ENCODE assay signal across 16 cellular contexts in the genomic region with DNA sequence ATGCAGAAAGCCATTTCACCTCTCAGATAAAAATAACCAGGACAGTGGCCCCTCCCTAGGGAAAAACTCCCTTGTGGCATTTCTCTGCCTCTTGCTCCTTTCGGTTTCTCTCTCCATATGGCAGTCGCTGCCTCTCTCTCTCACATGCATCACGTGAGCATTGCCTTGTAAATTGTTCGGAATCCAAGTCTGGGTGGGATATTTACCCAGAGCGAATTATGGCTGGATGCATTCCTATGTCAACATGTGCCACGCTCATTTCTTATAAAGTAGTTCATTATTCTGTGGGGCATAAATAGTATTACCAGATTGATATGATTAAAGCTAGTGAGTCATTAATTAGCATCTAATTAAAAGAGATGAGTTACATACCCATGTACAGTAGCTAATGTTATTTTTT.
DNase-seq lines count a peak whose midpoint lies in the region; ATAC-seq, FAIRE-seq and TF ChIP-seq lines count a peak whose summit lies in the region.
"Had no signal": no experiment of that assay in that cellular context is flagged by ENCODE, and none has a peak within 500 bp of the region (broad histone marks: within the 10 kb centered on the region; RNA-seq: fewer than 3 reads in every experiment).

No MANE protein-coding gene starts in this region.

- H3K27ac ChIP-seq in A673 (ENCODE audit: low read depth, low read length, poor library complexity, severe bottlenecking), result no peak overlapping the region
- no peak overlapping the region for H3K27ac ChIP-seq in HEK293 (ENCODE audit: extremely low read depth, low read depth, low read length)
- no peak overlapping the region for H3K27ac ChIP-seq in keratinocyte (ENCODE audit: control insufficient read depth, insufficient read depth, low read length)
- H3K27ac ChIP-seq in uterus, result no peak overlapping the region
- H3K27ac ChIP-seq in CD8-positive, alpha-beta memory T cell (ENCODE audit: low read depth, low read length), result no peak overlapping the region
- H3K27ac ChIP-seq: dorsolateral prefrontal cortex, foreskin keratinocyte had no signal

- H3K27me3 Mint-ChIP-seq in CD8-positive, alpha-beta memory T cell, result peaks cover 0 to 2% of the 10 kb centered on the region in 2 donors
- H3K27me3 Mint-ChIP-seq: activated CD4-positive, alpha-beta T cell treated with anti-CD3 and anti-CD28 coated beads, Interleukin-2, amount 10 ng/mL, durations not matched to agents 24 days and 14 days; IgD-negative memory B cell had no signal

- H4K20me1 ChIP-seq in keratinocyte (ENCODE audit: control insufficient read depth, extremely low read depth, insufficient read depth, low read length), result no peaks in the 10 kb centered on the region

- no peaks in the 10 kb centered on the region for H3K9me1 ChIP-seq in keratinocyte (ENCODE audit: control insufficient read depth, extremely low read depth, insufficient read depth, low read length)

- no TSS peak for BruUV-seq in A673 (replicated peaks; lab: Mats Ljungman, UMichigan)

- H3K36me3 Mint-ChIP-seq in CD8-positive, alpha-beta memory T cell, result peaks cover 0 to 3% (median 0%) of the 10 kb centered on the region in 3 donors
- H3K36me3 Mint-ChIP-seq: IgD-negative memory B cell had no signal

- no peak overlapping the region for H3K4me3 Mint-ChIP-seq in CD8-positive, alpha-beta memory T cell
- H3K4me3 Mint-ChIP-seq: activated CD4-positive, alpha-beta T cell treated with anti-CD3 and anti-CD28 coated beads, Interleukin-2, amount 10 ng/mL, durations not matched to agents 24 days and 14 days; IgD-negative memory B cell had no signal

- POLR2A ChIA-PET in A673 (lab: Charles Lee; ENCODE audit: low non-redundant PET), result no interaction called here
- POLR2A ChIA-PET in HEK293 (lab: Yijun Ruan, JAX), result no interaction called here
- POLR2A ChIA-PET in CD8-positive, alpha-beta memory T cell (lab: Charles Lee), result no interaction called here

- dilution Hi-C loops in keratinocyte (cut with MboI; ENCODE audit: extremely low pct_ligation_motif_present, low sequenced_read_pairs), result no loop called here

- H3K4me2 ChIP-seq in keratinocyte (ENCODE audit: control insufficient read depth, extremely low read depth, insufficient read depth, low read depth, low read length), result peak overlapping the region; percentile 32

- in situ Hi-C loops in SK-MEL-5 (cut with HindIII; ENCODE audit: low pct_unique_long_range_greater_than_20kb, low sequenced_read_pairs), result no loop called here

- no peak overlapping the region for H3K27ac Mint-ChIP-seq in CD8-positive, alpha-beta memory T cell
- H3K27ac Mint-ChIP-seq: activated CD4-positive, alpha-beta T cell treated with anti-CD3 and anti-CD28 coated beads, Interleukin-2, amount 10 ng/mL, durations not matched to agents 24 days and 14 days; IgD-negative memory B cell had no signal

- TF ChIP-seq CTCF in A673 (conservative IDR thresholded peaks at IDR 0.05; ENCODE audit: low read depth, low read length) (no peak), HEK293 (tag by site-specific recombination; IDR thresholded peaks at IDR 0.05) (no peak), keratinocyte (optimal IDR thresholded peaks at IDR 0.05 in 1 of 3, IDR thresholded peaks at IDR 0.05 in 1 of 3, conservative IDR thresholded peaks at IDR 0.05 in 1 of 3; ENCODE audit: extremely low read depth in 1 of 3, insufficient read depth in 2 of 3, low read length in 3 of 3) (no peak), uterus (IDR thresholded peaks at IDR 0.05) (no peak)

- H3K4me3 ChIP-seq in A673 (ENCODE audit: low read depth, low read length, poor library complexity, severe bottlenecking) (peak overlapping the region; percentile 24), HEK293 (ENCODE audit: low read depth, low read length) (no peak overlapping the region), keratinocyte (ENCODE audit: control insufficient read depth in 2 of 3, extremely low read depth in 1 of 3, insufficient read depth in 2 of 3, low read depth in 1 of 3, low read length in 3 of 3) (no peak overlapping the region), uterus (no peak overlapping the region)
- H3K4me3 ChIP-seq in CD8-positive, alpha-beta memory T cell (ENCODE audit: low read length), result no peak overlapping the region
- H3K4me3 ChIP-seq: dorsolateral prefrontal cortex had no signal

- intact Hi-C loops in A673 (cut with micrococcal nuclease; ENCODE audit: unreplicated experiment) (no loop called here), uterus (cut with DNase I; ENCODE audit: low total_unique reads) (no loop called here)

- no peak overlapping the region for H3K9ac ChIP-seq in keratinocyte (ENCODE audit: control insufficient read depth, extremely low read depth, insufficient read depth, low read length)

- H3K27me3 ChIP-seq in A673 (replicated peaks; ENCODE audit: insufficient read depth, low read depth, low read length, poor library complexity) (no peaks in the 10 kb centered on the region), keratinocyte (ENCODE audit: control insufficient read depth, extremely low read depth, insufficient read depth, low read length) (no peaks in the 10 kb centered on the region), uterus (no peaks in the 10 kb centered on the region)
- H3K27me3 ChIP-seq in CD8-positive, alpha-beta memory T cell (ENCODE audit: insufficient read depth, low read length, poor library complexity, severe bottlenecking), result no peaks in the 10 kb centered on the region
- H3K27me3 ChIP-seq: foreskin keratinocyte had no signal

- H3K4me1 ChIP-seq in A673 (ENCODE audit: insufficient read depth, low read length, poor library complexity, severe bottlenecking), result no peaks in the 10 kb centered on the region
- H3K4me1 ChIP-seq in HEK293 (ENCODE audit: control insufficient read depth, insufficient read depth, low read length), result no peaks in the 10 kb centered on the region
- H3K4me1 ChIP-seq in keratinocyte (ENCODE audit: control insufficient read depth, extremely low read depth, insufficient read depth, low read length), result no peaks in the 10 kb centered on the region
- H3K4me1 ChIP-seq in uterus, result no peaks in the 10 kb centered on the region
- H3K4me1 ChIP-seq in CD8-positive, alpha-beta memory T cell (ENCODE audit: insufficient read depth, low read length), result no peaks in the 10 kb centered on the region
- H3K4me1 ChIP-seq: foreskin keratinocyte had no signal

- H3K4me1 Mint-ChIP-seq in CD8-positive, alpha-beta memory T cell, result no peaks in the 10 kb centered on the region
- H3K4me1 Mint-ChIP-seq: activated CD4-positive, alpha-beta T cell treated with anti-CD3 and anti-CD28 coated beads, Interleukin-2, amount 10 ng/mL, durations not matched to agents 24 days and 14 days had no signal

- DNase-seq in A673 (ENCODE audit: low spot score) (peak; percentile 47), SK-MEL-5 (ENCODE audit: low read depth, low spot score) (peak; percentile 11), keratinocyte (ENCODE audit: low read depth, low spot score) (no peak), uterus (no peak), NCI-H1417 treated with DMSO at 0.1 percent for 48 hours (lab: John Stamatoyannopoulos, UW) (no peak)
- DNase-seq in CD8-positive, alpha-beta memory T cell, result no peak
- DNase-seq: activated CD4-positive, alpha-beta T cell treated with anti-CD3 and anti-CD28 coated beads, Interleukin-2, amount 10 ng/mL, durations not matched to agents 24 days and 14 days; amygdala; dorsolateral prefrontal cortex; foreskin keratinocyte; PC-3; stimulated activated CD4-positive, alpha-beta T cell treated with anti-CD3 and anti-CD28 coated beads, Interleukin-2, amount 100 ng/mL, for 48 hours; T-helper 1 cell had no signal

- peaks cover 3 to 13% (median 8%) of the 10 kb centered on the region in 5 donors for H3K9me3 Mint-ChIP-seq in CD8-positive, alpha-beta memory T cell
- H3K9me3 Mint-ChIP-seq: activated CD4-positive, alpha-beta T cell treated with anti-CD3 and anti-CD28 coated beads, Interleukin-2, amount 10 ng/mL, durations not matched to agents 24 days and 14 days had no signal

- FAIRE-seq in keratinocyte (lab: Jason Lieb, UNC), result no peak

- CTCF ChIA-PET in A673 (lab: Charles Lee) (no interaction called here), HEK293 (lab: Yijun Ruan, JAX) (interaction anchor here (1.2 kb wide), 1 partner anchor 11 kb away, joined by 3 read pairs; no protein-coding TSS in a partner anchor)
- CTCF ChIA-PET in CD8-positive, alpha-beta memory T cell (lab: Charles Lee), result no interaction called here

- H3K9me3 ChIP-seq in A673 (ENCODE audit: low read depth, low read length, poor library complexity, severe bottlenecking) (no peaks in the 10 kb centered on the region), HEK293 (ENCODE audit: control insufficient read depth, insufficient read depth, low read depth, low read length) (no peaks in the 10 kb centered on the region), keratinocyte (ENCODE audit: control insufficient read depth, low read depth, low read length) (no peaks in the 10 kb centered on the region), uterus (no peaks in the 10 kb centered on the region)
- no peaks in the 10 kb centered on the region for H3K9me3 ChIP-seq in CD8-positive, alpha-beta memory T cell (ENCODE audit: low read length)

- no peak overlapping the region for H2AFZ ChIP-seq in keratinocyte (ENCODE audit: control insufficient read depth, low read length)

- no peak for TF ChIP-seq POLR2A in uterus (IDR thresholded peaks at IDR 0.05)

- ATAC-seq in GM18868 (IDR thresholded peaks at IDR 0.05; ENCODE audit: unreplicated experiment), result no peak
- ATAC-seq: foreskin keratinocyte, PC-3 had no signal

- H3K36me3 ChIP-seq in A673 (ENCODE audit: insufficient read depth, low read length, poor library complexity, severe bottlenecking) (no peaks in the 10 kb centered on the region), HEK293 (ENCODE audit: control insufficient read depth in 2 of 2, insufficient read depth in 1 of 2, low read length in 2 of 2) (no peaks in the 10 kb centered on the region), keratinocyte (ENCODE audit: control insufficient read depth in 2 of 2, extremely low read depth in 1 of 2, insufficient read depth in 2 of 2, low read length in 2 of 2) (no peaks in the 10 kb centered on the region), uterus (no peaks in the 10 kb centered on the region)
- H3K36me3 ChIP-seq in CD8-positive, alpha-beta memory T cell (ENCODE audit: insufficient read depth, low read length), result no peaks in the 10 kb centered on the region

- H3K79me2 ChIP-seq in keratinocyte (ENCODE audit: control insufficient read depth, insufficient read depth, low read length), result no peaks in the 10 kb centered on the region

TF ChIP-seq in HEK293, 187 proteins besides CTCF, POLR2A, EP300 and RAD21 (continues in another document):
- TF ChIP-seq ZNF341 (tag by site-specific recombination; IDR thresholded peaks at IDR 0.05; ENCODE audit: low read depth) (no peak), ZNF561 (tag by site-specific recombination; IDR thresholded peaks at IDR 0.05; ENCODE audit: borderline replicate concordance) (peak; percentile 38; the same call in 1 of the 2 replicates)
- TF ChIP-seq, protein P1, sequence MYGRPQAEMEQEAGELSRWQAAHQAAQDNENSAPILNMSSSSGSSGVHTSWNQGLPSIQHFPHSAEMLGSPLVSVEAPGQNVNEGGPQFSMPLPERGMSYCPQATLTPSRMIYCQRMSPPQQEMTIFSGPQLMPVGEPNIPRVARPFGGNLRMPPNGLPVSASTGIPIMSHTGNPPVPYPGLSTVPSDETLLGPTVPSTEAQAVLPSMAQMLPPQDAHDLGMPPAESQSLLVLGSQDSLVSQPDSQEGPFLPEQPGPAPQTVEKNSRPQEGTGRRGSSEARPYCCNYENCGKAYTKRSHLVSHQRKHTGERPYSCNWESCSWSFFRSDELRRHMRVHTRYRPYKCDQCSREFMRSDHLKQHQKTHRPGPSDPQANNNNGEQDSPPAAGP (tag by site-specific recombination; IDR thresholded peaks at IDR 0.05), result no peak

Comparison
In these comparisons a context has a peak if more than half of its experiments do, and no peak if none do; other contexts are left out.
1. DNase-seq: peak in A673 (single experiment) and SK-MEL-5 (single experiment); none in keratinocyte (single experiment), uterus (0 of 2), CD8-positive, alpha-beta memory T cell (0 of 5) and NCI-H1417 treated with DMSO at 0.1 percent for 48 hours (single experiment).